ENCODE assay signal across 15 cellular contexts in the genomic region with DNA sequence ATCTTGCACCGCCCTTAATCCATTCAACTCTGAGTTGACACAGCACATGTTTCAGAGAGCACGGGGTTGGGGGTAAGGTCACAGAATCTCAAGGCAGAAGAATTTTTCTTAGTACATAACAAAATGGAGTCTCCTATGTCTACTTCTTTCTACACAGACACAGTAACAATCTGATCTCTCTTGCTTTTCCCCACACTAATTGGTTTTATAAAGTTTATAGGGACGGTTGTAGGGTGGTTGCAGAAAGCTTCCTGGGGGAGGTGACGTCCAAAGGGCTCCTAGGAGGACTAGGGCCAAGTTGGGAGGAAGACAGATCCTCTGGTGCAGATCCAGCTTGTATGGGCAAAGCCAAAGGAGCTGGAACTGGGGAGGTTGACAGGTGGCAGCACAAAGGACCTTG. TPM values are rescaled to one million over a fixed set of nuclear protein-coding genes. Genes with fewer than 3 reads are reported as not detected.
DNase-seq lines count a peak whose midpoint lies in the region; ATAC-seq, FAIRE-seq and TF ChIP-seq lines count a peak whose summit lies in the region.
"Not testable (repeated sequence)": the region's sequence is repeated elsewhere in the genome, so short reads cannot be mapped to it uniquely, and the experiment has no call there.
"Had no signal": no experiment of that assay in that cellular context is flagged by ENCODE, and none has a peak within 500 bp of the region (broad histone marks: within the 10 kb centered on the region; RNA-seq: fewer than 3 reads in every experiment).

No MANE protein-coding gene starts in this region.

- H3K4me3 Mint-ChIP-seq in H9 (peak overlapping the region; percentile 16 to 38; a peak in 3 of 5 replicates), neural crest cell (peak overlapping the region; percentile 60)
- peak overlapping the region; percentile 26 for H3K4me3 Mint-ChIP-seq in T-helper 2 cell treated with Interferon-gamma antibody and Interleukin-4, amounts not matched to agents 5 μg/mL and 100 μg/mL, for 36 hours
- H3K4me3 Mint-ChIP-seq in activated naive CD4-positive, alpha-beta T cell treated with anti-CD3 and anti-CD28 coated beads, Interleukin-2, amount 10 ng/mL, durations not matched to agents 7 days and 5 days = peak overlapping the region; percentile 19

- peaks cover 38 to 44% of the 10 kb centered on the region in 2 experiments for H3K4me1 Mint-ChIP-seq in H9
- peaks cover 23% of the 10 kb centered on the region for H3K4me1 Mint-ChIP-seq in T-helper 2 cell treated with Interferon-gamma antibody and Interleukin-4, amounts not matched to agents 5 μg/mL and 100 μg/mL, for 36 hours (ENCODE audit: low read depth)
- H3K4me1 Mint-ChIP-seq in activated naive CD4-positive, alpha-beta T cell treated with anti-CD3 and anti-CD28 coated beads, Interleukin-2, amount 10 ng/mL, durations not matched to agents 7 days and 5 days = peaks cover 22% of the 10 kb centered on the region
- peaks cover 28% of the 10 kb centered on the region for H3K4me1 Mint-ChIP-seq in neural crest cell

- not testable (repeated sequence) for H3K79me1 ChIP-seq in H9 (ENCODE audit: insufficient read depth, low read depth, low read length, poor library complexity, severe bottlenecking); H1 (ENCODE audit: low read depth, low read length); mesendoderm (ENCODE audit: low read length)

- not testable (repeated sequence) for H2BK20ac ChIP-seq in H9 (ENCODE audit: low read depth, low read length, poor library complexity, severe bottlenecking)
- 0 out of 2 replicates have a peak overlapping the region, but pooled peaks have one; percentile 80 for H2BK20ac ChIP-seq in H1 (ENCODE audit: low read length)

- not testable (repeated sequence) for H3K79me2 ChIP-seq in H9 (ENCODE audit: insufficient read depth, low read length); H1 (ENCODE audit: control insufficient read depth in 1 of 2, insufficient read depth in 2 of 2, low read length in 2 of 2); mesendoderm (ENCODE audit: control insufficient read depth, insufficient read depth, low read length)

- not testable (repeated sequence) for H3K14ac ChIP-seq in H9 (ENCODE audit: insufficient read depth, low read length); H1 (ENCODE audit: insufficient read length)

- not testable (repeated sequence) for TF ChIP-seq EP300 in H1 (IDR thresholded peaks at IDR 0.05; ENCODE audit: borderline replicate concordance in 1 of 2, low read depth in 2 of 2, low read length in 2 of 2)

- WGBS in H9 (ENCODE audit: extremely low coverage, insufficient read length, low lambda C conversion rate) = no CpG with 5 or more reads among the region's 4 CpGs
- 95% methylated on average over 2 of the region's 4 CpGs; no CpG with 5 or more reads in 1 of the 2 experiments for WGBS in H1 (ENCODE audit: extremely low coverage in 1 of 2, insufficient coverage in 1 of 2, insufficient read length in 1 of 2, insufficient replicate concordance in 2 of 2, low coverage in 1 of 2, low lambda C conversion rate in 2 of 2, missing lambda C conversion rate in 1 of 2), 2 experiments
- no CpG with 5 or more reads among the region's 4 CpGs for WGBS in mesendoderm (ENCODE audit: extremely low coverage, insufficient coverage, low lambda C conversion rate)

- peaks cover 7 to 11% of the 10 kb centered on the region in 2 experiments for H3K9me3 Mint-ChIP-seq in H9
- H3K9me3 Mint-ChIP-seq in T-helper 2 cell treated with Interferon-gamma antibody and Interleukin-4, amounts not matched to agents 5 μg/mL and 100 μg/mL, for 36 hours; activated naive CD4-positive, alpha-beta T cell treated with anti-CD3 and anti-CD28 coated beads, Interleukin-2, amount 10 ng/mL, durations not matched to agents 7 days and 5 days; neural crest cell: not testable (repeated sequence)

- H4K8ac ChIP-seq in H9 (replicated peaks; ENCODE audit: insufficient read length, low read depth, low read length); H1 (ENCODE audit: extremely low read depth, insufficient read depth, low read length); mesendoderm (ENCODE audit: low read depth, low read length): not testable (repeated sequence)

- not testable (repeated sequence) for ATAC-seq in upper lobe of right lung

- H2BK12ac ChIP-seq in H9 (ENCODE audit: insufficient read length, low read depth, low read length) = not testable (repeated sequence)
- peak overlapping the region; percentile 94 for H2BK12ac ChIP-seq in H1 (ENCODE audit: low read depth, low read length)

- H3T11ph ChIP-seq in H9 (ENCODE audit: low read length) = not testable (repeated sequence)

- H3K4me2 ChIP-seq in H9 (ENCODE audit: insufficient read depth, insufficient read length, low read length); mesendoderm (ENCODE audit: low read length): not testable (repeated sequence)
- H3K4me2 ChIP-seq in H1 (ENCODE audit: insufficient read depth in 1 of 2, low read depth in 2 of 2, low read length in 2 of 2) = peak overlapping the region in 1 of 2 experiments; percentile 64; a peak in 2 of 4 replicates

- not testable (repeated sequence) for H3K23ac ChIP-seq in H9 (ENCODE audit: insufficient read length, low read depth, low read length); H1 (ENCODE audit: insufficient read length)
- H3K23ac ChIP-seq in mesendoderm (ENCODE audit: low read length) = peak overlapping the region; percentile 11

- not testable (repeated sequence) for H3K27ac ChIP-seq in H9 (ENCODE audit: insufficient read length, low read depth, low read length); H1 (ENCODE audit: low read depth, low read length)
- peak overlapping the region; percentile 15 for H3K27ac ChIP-seq in mesendoderm (ENCODE audit: low read depth, low read length)
- H3K27ac ChIP-seq in upper lobe of right lung = peak overlapping the region; percentile 26

- H3K56ac ChIP-seq in H9 (ENCODE audit: insufficient read length, low read depth, low read length); H1 (replicated peaks; ENCODE audit: insufficient read length, low read depth, low read length): not testable (repeated sequence)
- H3K56ac ChIP-seq in mesendoderm (ENCODE audit: low read length) = peak overlapping the region; percentile 3

- not testable (repeated sequence) for H3K27me3 ChIP-seq in H9 (ENCODE audit: insufficient read depth, low read length); H1 (replicated peaks in 1 of 4; ENCODE audit: control insufficient read depth in 3 of 4, extremely low read depth in 1 of 4, insufficient read depth in 3 of 4, low read length in 3 of 4); mesendoderm (ENCODE audit: insufficient read depth, low read length, poor library complexity); upper lobe of right lung

- POLR2A ChIA-PET in H1 (lab: Charles Lee; ENCODE audit: partially characterized antibody) = interaction anchor here (0.9 to 2.8 kb wide), 4 partner anchors 9 to 20 kb away, joined by 3 to 25 read pairs (median 4); a partner anchor contains a TSS

- not testable (repeated sequence) for H3K23me2 ChIP-seq in H9 (ENCODE audit: insufficient read length, low read depth, low read length, poor library complexity, severe bottlenecking); H1 (ENCODE audit: low read depth, low read length)

- peaks cover 8 to 14% (median 9%) of the 10 kb centered on the region in 3 experiments for H3K36me3 Mint-ChIP-seq in H9 (ENCODE audit: insufficient read depth in 1 of 3, low read depth in 3 of 3)
- not testable (repeated sequence) for H3K36me3 Mint-ChIP-seq in T-helper 2 cell treated with Interferon-gamma antibody and Interleukin-4, amounts not matched to agents 5 μg/mL and 100 μg/mL, for 36 hours (ENCODE audit: low read depth); activated naive CD4-positive, alpha-beta T cell treated with anti-CD3 and anti-CD28 coated beads, Interleukin-2, amount 10 ng/mL, durations not matched to agents 7 days and 5 days; neural crest cell (ENCODE audit: low read depth)

- peak overlapping the region; percentile 14 for H2BK120ac ChIP-seq in H9 (ENCODE audit: low read depth, low read length, poor library complexity, severe bottlenecking)
- not testable (repeated sequence) for H2BK120ac ChIP-seq in H1 (replicated peaks; ENCODE audit: low read depth, low read length); mesendoderm (ENCODE audit: low read depth, low read length)

- H3K4me1 ChIP-seq in H9 (ENCODE audit: insufficient read depth, low read length); mesendoderm (ENCODE audit: control insufficient read depth, low read depth, low read length): not testable (repeated sequence)
- H3K4me1 ChIP-seq in H1 (replicated peaks in 1 of 4; ENCODE audit: control insufficient read depth in 3 of 4, insufficient read depth in 4 of 4, low read length in 3 of 4) (peaks cover 5 to 27% (median 17%) of the 10 kb centered on the region in 4 experiments; a peak in 6 of 7 replicates), upper lobe of right lung (peaks cover 20% of the 10 kb centered on the region)

- not testable (repeated sequence) for DNase-seq in H9; T-helper 2 cell treated with Interferon-gamma antibody and Interleukin-4, amounts not matched to agents 5 μg/mL and 100 μg/mL, for 36 hours (ENCODE audit: low spot score); activated naive CD4-positive, alpha-beta T cell treated with anti-CD3 and anti-CD28 coated beads, Interleukin-2, amount 10 ng/mL, durations not matched to agents 7 days and 5 days; H1 (ENCODE audit: low read depth in 1 of 2, low spot score in 2 of 2); mesendoderm; neural crest cell (ENCODE audit: low read depth, low spot score); upper lobe of right lung

- H3K36me3 ChIP-seq in H1 (ENCODE audit: control insufficient read depth in 2 of 4, insufficient read depth in 4 of 4, low read length in 3 of 4); mesendoderm (ENCODE audit: control insufficient read depth, insufficient read depth, low read length); upper lobe of right lung: not testable (repeated sequence)

- not testable (repeated sequence) for TF ChIP-seq POLR2A in H1 (IDR thresholded peaks at IDR 0.05; ENCODE audit: control extremely low read depth in 1 of 2, low read depth in 2 of 2, low read length in 2 of 2)

- H3K18ac ChIP-seq in H9 (ENCODE audit: insufficient read length, low read depth, low read length) (peak overlapping the region; percentile 34), H1 (ENCODE audit: extremely low read depth, low read length) (peak overlapping the region; percentile 52)
- H3K18ac ChIP-seq in mesendoderm (ENCODE audit: low read length) = not testable (repeated sequence)

- not testable (repeated sequence) for H3K9me3 ChIP-seq in H9 (ENCODE audit: control insufficient read depth, low read depth, low read length); H1 (ENCODE audit: insufficient read depth in 2 of 2, low read depth in 1 of 2, low read length in 1 of 2); upper lobe of right lung

- TF ChIP-seq RAD21 in H1 (IDR thresholded peaks at IDR 0.05 in 1 of 2, conservative IDR thresholded peaks at IDR 0.05 in 1 of 2; ENCODE audit: low read depth in 2 of 2, low read length in 2 of 2) = not testable (repeated sequence)

- peaks cover 14% of the 10 kb centered on the region for H3K27me3 Mint-ChIP-seq in H9 (ENCODE audit: low read depth)
- peaks cover 26% of the 10 kb centered on the region for H3K27me3 Mint-ChIP-seq in T-helper 2 cell treated with Interferon-gamma antibody and Interleukin-4, amounts not matched to agents 5 μg/mL and 100 μg/mL, for 36 hours (ENCODE audit: low read depth)
- H3K27me3 Mint-ChIP-seq in activated naive CD4-positive, alpha-beta T cell treated with anti-CD3 and anti-CD28 coated beads, Interleukin-2, amount 10 ng/mL, durations not matched to agents 7 days and 5 days = peaks cover 30% of the 10 kb centered on the region
- H3K27me3 Mint-ChIP-seq in neural crest cell (ENCODE audit: low read depth) = peaks cover 10% of the 10 kb centered on the region

- H2BK5ac ChIP-seq in H9 (ENCODE audit: insufficient read length, low read length); mesendoderm (ENCODE audit: low read length): not testable (repeated sequence)
- H2BK5ac ChIP-seq in H1 (ENCODE audit: low read depth, low read length) = peak overlapping the region; percentile 63; the same call in 1 of the 2 replicates

- H2BK15ac ChIP-seq in H9 (ENCODE audit: low read depth, low read length); mesendoderm (replicated peaks; ENCODE audit: low read depth): not testable (repeated sequence)
- 0 out of 2 replicates have a peak overlapping the region, but pooled peaks have one; percentile 12 for H2BK15ac ChIP-seq in H1 (ENCODE audit: low read length)

- 0 out of 8 replicates have a peak overlapping the region, but pooled peaks of 1 of the 4 experiments have one; percentile 10 for H3K4me3 ChIP-seq in H1 (ENCODE audit: extremely low read depth in 1 of 4, insufficient read depth in 2 of 4, low read depth in 3 of 4, low read length in 4 of 4)
- H3K4me3 ChIP-seq in mesendoderm (ENCODE audit: low read length); upper lobe of right lung: not testable (repeated sequence)

- not testable (repeated sequence) for H3K9ac ChIP-seq in H9 (ENCODE audit: extremely low read depth, insufficient read length, low read length); H1 (replicated peaks in 1 of 4; ENCODE audit: extremely low read depth in 1 of 4, low read depth in 3 of 4, low read length in 3 of 4); mesendoderm (ENCODE audit: low read length)

- not testable (repeated sequence) for H4K20me1 ChIP-seq in H9 (ENCODE audit: control insufficient read depth, insufficient read depth, insufficient read length); H1 (replicated peaks in 1 of 2; ENCODE audit: control insufficient read depth in 1 of 2, insufficient read depth in 2 of 2, low read length in 2 of 2)

- CTCF ChIA-PET in activated naive CD4-positive, alpha-beta T cell treated with anti-CD3 and anti-CD28 coated beads, Interleukin-2, amount 10 ng/mL, durations not matched to agents 7 days and 5 days (lab: Charles Lee) = not testable (repeated sequence)
- CTCF ChIA-PET in H1 (lab: Charles Lee; ENCODE audit: partially characterized antibody) = interaction anchor here (0.7 to 1.1 kb wide), 5 partner anchors 9 to 32 kb away, joined by 3 read pairs; a partner anchor contains a TSS

- intact Hi-C loops in upper lobe of right lung (cut with DNase I) = not testable (repeated sequence)

- H2AFZ ChIP-seq in H9 (ENCODE audit: low read length); H1 (ENCODE audit: low read length): not testable (repeated sequence)

- not testable (repeated sequence) for H4K5ac ChIP-seq in H9 (ENCODE audit: insufficient read length, low read depth, low read length); mesendoderm (ENCODE audit: low read length)
- peak overlapping the region; percentile 3 for H4K5ac ChIP-seq in H1 (ENCODE audit: insufficient read length, low read depth, low read length)

- not testable (repeated sequence) for H2AK5ac ChIP-seq in H9 (ENCODE audit: insufficient read length, low read length); mesendoderm (ENCODE audit: low read length)
- 0 out of 2 replicates have a peak overlapping the region, but pooled peaks have one; percentile 58 for H2AK5ac ChIP-seq in H1 (ENCODE audit: low read depth, low read length)

- not testable (repeated sequence) for FAIRE-seq in H1 (lab: Jason Lieb, UNC)

- H3K27ac Mint-ChIP-seq in H9 = peak overlapping the region; percentile 27 to 94 (median 56); a peak in 4 of 7 replicates
- not testable (repeated sequence) for H3K27ac Mint-ChIP-seq in T-helper 2 cell treated with Interferon-gamma antibody and Interleukin-4, amounts not matched to agents 5 μg/mL and 100 μg/mL, for 36 hours; activated naive CD4-positive, alpha-beta T cell treated with anti-CD3 and anti-CD28 coated beads, Interleukin-2, amount 10 ng/mL, durations not matched to agents 7 days and 5 days; neural crest cell (ENCODE audit: unreplicated experiment)

- H4K91ac ChIP-seq in H9 (ENCODE audit: insufficient read length, low read depth, low read length); H1 (replicated peaks; ENCODE audit: insufficient read length, low read length): not testable (repeated sequence)

- not testable (repeated sequence) for TF ChIP-seq CTCF in H9 (conservative IDR thresholded peaks at IDR 0.05); H1 (IDR thresholded peaks at IDR 0.05; ENCODE audit: control extremely low read depth in 1 of 3, insufficient read depth in 1 of 3, low read depth in 1 of 3, low read length in 3 of 3); neural crest cell (conservative IDR thresholded peaks at IDR 0.05); upper lobe of right lung (IDR thresholded peaks at IDR 0.05)

- not testable (repeated sequence) for H3K4ac ChIP-seq in H9 (ENCODE audit: low read depth, low read length); H1 (replicated peaks; ENCODE audit: insufficient read length, low read depth, low read length); mesendoderm (ENCODE audit: low read depth, low read length)

RNA-seq across cellular contexts. Expression of a gene that starts 2.6 kb away (rescaled TPM):
- total RNA-seq in H9 (2021) (152 and 154 TPM in 2 replicates), neural crest cell (182 and 191 TPM in 2 replicates), upper lobe of right lung (141 TPM)
- total RNA-seq in H1 (2021; fragmentation: NEBNext Ultra II Directional; extraction: Animal tissue kit (Norgen Biotek cat#: 25700)) = 131 TPM in 2 replicates
- 125 and 192 TPM in 2 replicates for polyA plus RNA-seq in H1 (2011; rRNA removed)
- 152 TPM for polyA plus RNA-seq in H1 (2011; cell fraction: cytosol; rRNA removed)
- 304 TPM for polyA plus RNA-seq in H1 (2011; cell fraction: nucleus; rRNA removed)
- polyA plus RNA-seq in H1 (2012, experiment 1 of 2) = 89.8 to 192 TPM (median 174 TPM) in 4 replicates
- polyA plus RNA-seq in H1 (2012, experiment 2 of 2) = 101 TPM
- 72.0 TPM for polyA plus RNA-seq in H1 (2013, experiment 1 of 2)
- polyA plus RNA-seq in H1 (2013, experiment 2 of 2) = 62.7 TPM
- 60.2 and 75.0 TPM in 2 replicates for polyA minus RNA-seq in H1 (2011; rRNA and poly(A)+ RNA removed)
- 98.5 TPM for polyA minus RNA-seq in H1 (2011; cell fraction: cytosol; rRNA and poly(A)+ RNA removed)
- 80.7 TPM for polyA minus RNA-seq in H1 (2011; cell fraction: nucleus; rRNA and poly(A)+ RNA removed)
- polyA plus RNA-seq in mesendoderm (2013, experiment 1 of 2) = 58.8 TPM
- polyA plus RNA-seq in mesendoderm (2013, experiment 2 of 2) = 56.6 TPM

RNA-seq across cellular contexts. Expression of a gene that starts 20.5 kb away (rescaled TPM):
- total RNA-seq in H9 (2021) (1,469 and 1,513 TPM in 2 replicates), neural crest cell (776 and 780 TPM in 2 replicates), upper lobe of right lung (751 TPM)
- total RNA-seq in H1 (2021; fragmentation: NEBNext Ultra II Directional; extraction: Animal tissue kit (Norgen Biotek cat#: 25700)) = 1,454 and 1,516 TPM in 2 replicates
- 3,329 and 3,697 TPM in 2 replicates for polyA plus RNA-seq in H1 (2011; rRNA removed)
- polyA plus RNA-seq in H1 (2011; cell fraction: cytosol; rRNA removed) = 2,378 TPM
- polyA plus RNA-seq in H1 (2011; cell fraction: nucleus; rRNA removed) = 2,569 TPM
- polyA plus RNA-seq in H1 (2012, experiment 1 of 2) = 1,993 to 2,737 TPM (median 2,451 TPM) in 4 replicates
- 3,069 TPM for polyA plus RNA-seq in H1 (2012, experiment 2 of 2)
- polyA plus RNA-seq in H1 (2013, experiment 1 of 2) = 1,370 TPM
- polyA plus RNA-seq in H1 (2013, experiment 2 of 2) = 1,386 TPM
- 842 and 1,024 TPM in 2 replicates for polyA minus RNA-seq in H1 (2011; rRNA and poly(A)+ RNA removed)
- 714 TPM for polyA minus RNA-seq in H1 (2011; cell fraction: cytosol; rRNA and poly(A)+ RNA removed)
- polyA minus RNA-seq in H1 (2011; cell fraction: nucleus; rRNA and poly(A)+ RNA removed) = 749 TPM
- 1,349 TPM for polyA plus RNA-seq in mesendoderm (2013, experiment 1 of 2)
- 1,345 TPM for polyA plus RNA-seq in mesendoderm (2013, experiment 2 of 2)

RNA-seq across cellular contexts. Expression of a gene that starts 25.6 kb away (rescaled TPM):
- total RNA-seq in H9 (2021) = 6.5 and 6.8 TPM in 2 replicates
- total RNA-seq in H1 (2021; fragmentation: NEBNext Ultra II Directional; extraction: Animal tissue kit (Norgen Biotek cat#: 25700)) = 8.3 and 8.9 TPM in 2 replicates
- polyA plus RNA-seq in H1 (2011; rRNA removed) = 7.2 and 11.0 TPM in 2 replicates
- polyA plus RNA-seq in H1 (2011; cell fraction: cytosol; rRNA removed) = 6.0 TPM
- polyA plus RNA-seq in H1 (2011; cell fraction: nucleus; rRNA removed) = 11.8 TPM
- polyA plus RNA-seq in H1 (2012, experiment 1 of 2) = 4.1 to 12.0 TPM (median 10.6 TPM) in 4 replicates
- polyA plus RNA-seq in H1 (2012, experiment 2 of 2) = 8.1 TPM
- 4.7 TPM for polyA plus RNA-seq in H1 (2013, experiment 1 of 2)
- polyA plus RNA-seq in H1 (2013, experiment 2 of 2) = 4.5 TPM
- polyA minus RNA-seq in H1 (2011; rRNA and poly(A)+ RNA removed) = 1.5 and 1.6 TPM in 2 replicates
- 2.3 TPM for polyA minus RNA-seq in H1 (2011; cell fraction: cytosol; rRNA and poly(A)+ RNA removed)
- polyA minus RNA-seq in H1 (2011; cell fraction: nucleus; rRNA and poly(A)+ RNA removed) = 6.0 TPM
- 4.2 TPM for polyA plus RNA-seq in mesendoderm (2013, experiment 1 of 2)
- 3.9 TPM for polyA plus RNA-seq in mesendoderm (2013, experiment 2 of 2)
- total RNA-seq in neural crest cell = 11.0 and 13.9 TPM in 2 replicates
- total RNA-seq in upper lobe of right lung = 12.2 TPM

RNA-seq across cellular contexts. Expression of a gene that starts 35.4 kb away (rescaled TPM):
- total RNA-seq in H9 (2021) = not detected in 2 replicates
- total RNA-seq in H1 (2021; fragmentation: NEBNext Ultra II Directional; extraction: Animal tissue kit (Norgen Biotek cat#: 25700)) = not detected in 2 replicates
- polyA plus RNA-seq in H1 (2011; rRNA removed) = 0.09 and 0.17 TPM in 2 replicates
- polyA plus RNA-seq in H1 (2011; cell fraction: cytosol; rRNA removed) = not detected
- not detected for polyA plus RNA-seq in H1 (2011; cell fraction: nucleus; rRNA removed)
- polyA plus RNA-seq in H1 (2012, experiment 1 of 2) = 0.34 to 0.86 TPM (median 0.56 TPM) in 4 replicates
- 0.25 TPM for polyA plus RNA-seq in H1 (2012, experiment 2 of 2)
- 0.10 TPM for polyA plus RNA-seq in H1 (2013, experiment 1 of 2)
- 0.07 TPM for polyA plus RNA-seq in H1 (2013, experiment 2 of 2)
- 0.16 TPM in 1 of 2 replicates, not detected in the other for polyA minus RNA-seq in H1 (2011; rRNA and poly(A)+ RNA removed)
- not detected for polyA minus RNA-seq in H1 (2011; cell fraction: cytosol; rRNA and poly(A)+ RNA removed)
- not detected for polyA minus RNA-seq in H1 (2011; cell fraction: nucleus; rRNA and poly(A)+ RNA removed)
- polyA plus RNA-seq in mesendoderm (2013, experiment 1 of 2) = 0.04 TPM
- 0.03 TPM for polyA plus RNA-seq in mesendoderm (2013, experiment 2 of 2)
- total RNA-seq in neural crest cell = not detected in 2 replicates
- total RNA-seq in upper lobe of right lung = not detected
- total RNA-seq: Caco-2; CD8-positive, alpha-beta T cell; GM23248; NCI-H460; SJSA1 had no signal
- polyA plus RNA-seq: A549, GM23248, IgD-negative memory B cell had no signal

RNA-seq across cellular contexts. Expression of a gene that starts 46.4 kb away (rescaled TPM):
- total RNA-seq in H9 (2021) (not detected in 2 replicates), neural crest cell (not detected in 2 replicates), upper lobe of right lung (0.32 TPM)
- total RNA-seq in H1 (2021; fragmentation: NEBNext Ultra II Directional; extraction: Animal tissue kit (Norgen Biotek cat#: 25700)) = not detected in 2 replicates
- 0.08 and 0.24 TPM in 2 replicates for polyA plus RNA-seq in H1 (2011; rRNA removed)
- 0.09 TPM for polyA plus RNA-seq in H1 (2011; cell fraction: cytosol; rRNA removed)
- polyA plus RNA-seq in H1 (2011; cell fraction: nucleus; rRNA removed) = 0.14 TPM
- 0.20 TPM in 1 of 4 replicates, not detected in the others for polyA plus RNA-seq in H1 (2012, experiment 1 of 2)
- not detected for polyA plus RNA-seq in H1 (2012, experiment 2 of 2)
- polyA plus RNA-seq in H1 (2013, experiment 1 of 2) = 0.06 TPM
- polyA plus RNA-seq in H1 (2013, experiment 2 of 2) = not detected
- not detected in 2 replicates for polyA minus RNA-seq in H1 (2011; rRNA and poly(A)+ RNA removed)
- not detected for polyA minus RNA-seq in H1 (2011; cell fraction: cytosol; rRNA and poly(A)+ RNA removed)
- not detected for polyA minus RNA-seq in H1 (2011; cell fraction: nucleus; rRNA and poly(A)+ RNA removed)
- 0.08 TPM for polyA plus RNA-seq in mesendoderm (2013, experiment 1 of 2)
- polyA plus RNA-seq in mesendoderm (2013, experiment 2 of 2) = 0.13 TPM
- total RNA-seq: CD8-positive, alpha-beta T cell; GM23248; NCI-H460; Right ventricle myocardium superior; SJSA1 had no signal
- polyA plus RNA-seq: GM23248 had no signal
